In the genomic region with DNA sequence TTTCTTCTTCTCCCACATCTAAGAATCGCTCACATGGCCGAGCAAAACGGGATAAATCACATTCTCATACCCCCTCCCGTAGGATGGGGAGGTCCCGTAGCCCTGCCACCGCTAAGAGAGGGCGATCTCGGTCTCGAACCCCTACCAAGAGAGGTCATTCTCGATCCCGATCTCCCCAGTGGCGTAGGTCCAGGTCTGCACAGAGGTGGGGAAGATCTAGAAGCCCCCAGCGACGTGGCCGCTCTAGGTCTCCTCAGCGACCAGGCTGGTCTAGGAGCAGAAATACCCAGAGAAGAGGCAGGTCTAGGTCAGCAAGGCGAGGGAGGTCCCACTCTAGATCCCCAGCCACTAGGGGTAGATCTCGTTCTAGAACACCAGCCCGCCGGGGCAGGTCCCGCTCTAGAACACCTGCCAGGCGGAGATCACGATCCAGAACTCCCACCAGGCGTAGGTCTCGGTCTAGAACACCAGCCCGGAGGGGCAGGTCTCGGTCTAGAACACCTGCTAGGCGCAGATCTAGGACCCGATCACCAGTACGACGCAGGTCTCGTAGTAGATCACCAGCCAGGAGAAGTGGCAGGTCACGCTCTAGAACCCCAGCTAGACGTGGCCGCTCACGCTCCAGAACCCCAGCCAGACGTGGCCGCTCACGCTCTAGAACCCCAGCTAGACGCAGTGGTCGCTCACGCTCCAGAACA, we compare ENCODE assay signal across 17 cellular contexts. TPM values are rescaled to one million over a fixed set of nuclear protein-coding genes. Genes with fewer than 3 reads are reported as not detected.
A peak's percentile ranks its signal among the peaks of the same experiment; 100 is the strongest.
DNase-seq lines count a peak whose midpoint lies in the region; ATAC-seq and TF ChIP-seq lines count a peak whose summit lies in the region.
"Had no signal": no experiment of that assay in that cellular context is flagged by ENCODE, and none has a peak within 500 bp of the region (broad histone marks: within the 10 kb centered on the region; RNA-seq: fewer than 3 reads in every experiment).

No MANE protein-coding gene starts in this region.

- peak overlapping the region; percentile 32 for H3K27ac Mint-ChIP-seq in stimulated activated naive CD8-positive, alpha-beta T cell treated with anti-CD3 and anti-CD28 coated beads, Interleukin-15, Interleukin-2, amounts not matched to agents 100 ng/mL and 50 ng/mL, for 24 hours
- H3K27ac Mint-ChIP-seq in stimulated activated naive CD8-positive, alpha-beta T cell treated with anti-CD3 and anti-CD28 coated beads, Interleukin-15, amount 100 ng/mL, for 72 hours = peak overlapping the region in 1 of 2 donors; percentile 74
- no peak overlapping the region for H3K27ac Mint-ChIP-seq in endothelial cell (ENCODE audit: unreplicated experiment)
- H3K27ac Mint-ChIP-seq: activated CD8-positive, alpha-beta memory T cell treated with anti-CD3 and anti-CD28 coated beads, Interleukin-2, amount 10 ng/mL, durations not matched to agents 7 days and 5 days had no signal

- peaks cover 19% of the 10 kb centered on the region for H3K4me1 Mint-ChIP-seq in stimulated activated naive CD8-positive, alpha-beta T cell treated with anti-CD3 and anti-CD28 coated beads, Interleukin-15, Interleukin-2, amounts not matched to agents 100 ng/mL and 50 ng/mL, for 24 hours (ENCODE audit: low read depth)
- peaks cover 70% of the 10 kb centered on the region for H3K4me1 Mint-ChIP-seq in stimulated activated naive CD8-positive, alpha-beta T cell treated with anti-CD3 and anti-CD28 coated beads, Interleukin-15, amount 100 ng/mL, for 72 hours
- peaks cover 4% of the 10 kb centered on the region for H3K4me1 Mint-ChIP-seq in endothelial cell (ENCODE audit: unreplicated experiment)

- H3K36me3 Mint-ChIP-seq in stimulated activated naive CD8-positive, alpha-beta T cell treated with anti-CD3 and anti-CD28 coated beads, Interleukin-15, Interleukin-2, amounts not matched to agents 100 ng/mL and 50 ng/mL, for 24 hours (ENCODE audit: low read depth) = peaks cover 100% of the 10 kb centered on the region
- peaks cover 94% of the 10 kb centered on the region for H3K36me3 Mint-ChIP-seq in endothelial cell (ENCODE audit: low read depth, unreplicated experiment)

- H3K9me3 Mint-ChIP-seq in stimulated activated naive CD8-positive, alpha-beta T cell treated with anti-CD3 and anti-CD28 coated beads, Interleukin-15, Interleukin-2, amounts not matched to agents 100 ng/mL and 50 ng/mL, for 24 hours = no peaks in the 10 kb centered on the region
- H3K9me3 Mint-ChIP-seq in stimulated activated naive CD8-positive, alpha-beta T cell treated with anti-CD3 and anti-CD28 coated beads, Interleukin-15, amount 100 ng/mL, for 72 hours = no peaks in the 10 kb centered on the region
- H3K9me3 Mint-ChIP-seq in endothelial cell (ENCODE audit: unreplicated experiment) = no peaks in the 10 kb centered on the region
- H3K9me3 Mint-ChIP-seq: activated naive CD4-positive, alpha-beta T cell treated with anti-CD3 and anti-CD28 coated beads, Interleukin-2, amount 50 U/mL, for 72 hours had no signal

- no peak for TF ChIP-seq CTCF in endothelial cell (IDR thresholded peaks at IDR 0.05; ENCODE audit: unreplicated experiment)

- no peaks in the 10 kb centered on the region for H3K27me3 Mint-ChIP-seq in stimulated activated naive CD8-positive, alpha-beta T cell treated with anti-CD3 and anti-CD28 coated beads, Interleukin-15, Interleukin-2, amounts not matched to agents 100 ng/mL and 50 ng/mL, for 24 hours
- no peaks in the 10 kb centered on the region for H3K27me3 Mint-ChIP-seq in stimulated activated naive CD8-positive, alpha-beta T cell treated with anti-CD3 and anti-CD28 coated beads, Interleukin-15, amount 100 ng/mL, for 72 hours
- peaks cover 5% of the 10 kb centered on the region for H3K27me3 Mint-ChIP-seq in endothelial cell (ENCODE audit: unreplicated experiment)
- H3K27me3 Mint-ChIP-seq: activated CD8-positive, alpha-beta memory T cell treated with anti-CD3 and anti-CD28 coated beads, Interleukin-2, amount 10 ng/mL, durations not matched to agents 7 days and 5 days had no signal

- no peak for ATAC-seq in stimulated activated naive CD8-positive, alpha-beta T cell treated with anti-CD3 and anti-CD28 coated beads, Interleukin-15, amount 100 ng/mL, for 72 hours
- ATAC-seq in HG02870 (IDR thresholded peaks at IDR 0.05; ENCODE audit: unreplicated experiment) = no peak
- ATAC-seq: activated CD8-positive, alpha-beta memory T cell treated with anti-CD3 and anti-CD28 coated beads, Interleukin-2, amount 10 ng/mL, durations not matched to agents 7 days and 5 days; activated naive CD4-positive, alpha-beta T cell treated with anti-CD3 and anti-CD28 coated beads, Interleukin-2, amount 50 U/mL, for 72 hours had no signal

- DNase-seq in stimulated activated naive CD8-positive, alpha-beta T cell treated with anti-CD3 and anti-CD28 coated beads, Interleukin-15, amount 100 ng/mL, for 72 hours = no peak
- DNase-seq in endothelial cell (ENCODE audit: low spot score) = no peak
- no peak for DNase-seq in hippocampal formation (lab: John Stamatoyannopoulos, UW)
- DNase-seq in NCI-H1048 (lab: John Stamatoyannopoulos, UW) = no peak
- DNase-seq: activated CD8-positive, alpha-beta memory T cell treated with anti-CD3 and anti-CD28 coated beads, Interleukin-2, amount 10 ng/mL, durations not matched to agents 7 days and 5 days; IMR-90; mesendoderm; NCI-H2029 treated with DMSO at 0.1 percent for 48 hours; NCI-H510A; retina; SJCRH30 had no signal

- no peak overlapping the region for H3K4me3 Mint-ChIP-seq in stimulated activated naive CD8-positive, alpha-beta T cell treated with anti-CD3 and anti-CD28 coated beads, Interleukin-15, Interleukin-2, amounts not matched to agents 100 ng/mL and 50 ng/mL, for 24 hours
- H3K4me3 Mint-ChIP-seq in stimulated activated naive CD8-positive, alpha-beta T cell treated with anti-CD3 and anti-CD28 coated beads, Interleukin-15, amount 100 ng/mL, for 72 hours = no peak overlapping the region
- peak overlapping the region; percentile 66 for H3K4me3 Mint-ChIP-seq in endothelial cell (ENCODE audit: unreplicated experiment)
- H3K4me3 Mint-ChIP-seq: activated CD8-positive, alpha-beta memory T cell treated with anti-CD3 and anti-CD28 coated beads, Interleukin-2, amount 10 ng/mL, durations not matched to agents 7 days and 5 days had no signal

RNA-seq across cellular contexts. Expression of a gene that starts 9.6 kb away (rescaled TPM):
- 456 TPM for total RNA-seq in endothelial cell (ENCODE audit: unreplicated experiment)

RNA-seq across cellular contexts. Expression of a gene that starts 15.0 kb away (rescaled TPM):
- 195 TPM for total RNA-seq in endothelial cell (ENCODE audit: unreplicated experiment)

RNA-seq across cellular contexts. Expression of a gene that starts 25.3 kb away (rescaled TPM):
- not detected for total RNA-seq in endothelial cell (ENCODE audit: unreplicated experiment)
- total RNA-seq: activated CD8-positive, alpha-beta memory T cell treated with anti-CD3 and anti-CD28 coated beads, Interleukin-2, amount 10 ng/mL, durations not matched to agents 7 days and 5 days; activated naive CD4-positive, alpha-beta T cell treated with anti-CD3 and anti-CD28 coated beads, Interleukin-2, amount 50 U/mL, for 72 hours; breast epithelium; esophagus muscularis mucosa; IMR-90; SJCRH30; T-helper 2 cell treated with Interferon-gamma antibody and Interleukin-4, amounts not matched to agents 100 ng/mL and 5 ng/mL, for 36 hours had no signal

RNA-seq across cellular contexts. Expression of a gene that starts 36.2 kb away (rescaled TPM):
- total RNA-seq in endothelial cell (ENCODE audit: unreplicated experiment) = not detected
- total RNA-seq: activated CD8-positive, alpha-beta memory T cell treated with anti-CD3 and anti-CD28 coated beads, Interleukin-2, amount 10 ng/mL, durations not matched to agents 7 days and 5 days; activated naive CD4-positive, alpha-beta T cell treated with anti-CD3 and anti-CD28 coated beads, Interleukin-2, amount 50 U/mL, for 72 hours; breast epithelium; esophagus muscularis mucosa; IMR-90; SJCRH30; T-helper 2 cell treated with Interferon-gamma antibody and Interleukin-4, amounts not matched to agents 100 ng/mL and 5 ng/mL, for 36 hours had no signal

RNA-seq across cellular contexts. Expression of a gene that starts 42.0 kb away (rescaled TPM):
- total RNA-seq in endothelial cell (ENCODE audit: unreplicated experiment) = 0.90 TPM
